1 cellular context compared by ENCODE assay signal in genomic region chr5:771087-771870, GRCh38. TPM values are rescaled to one million over a fixed set of nuclear protein-coding genes. Genes with fewer than 3 reads are reported as not detected.
"Had no signal": no experiment of that assay in that cellular context is flagged by ENCODE, and none has a peak within 500 bp of the region (broad histone marks: within the 10 kb centered on the region; RNA-seq: fewer than 3 reads in every experiment).

No MANE protein-coding gene starts in this region.

RNA-seq across cellular contexts. Expression of gene ZDHHC11B, which starts 13.2 kb away (rescaled TPM):
- total RNA-seq: glomerular endothelial cell had no signal
